8 cellular contexts compared by ENCODE assay signal in the genomic region with DNA sequence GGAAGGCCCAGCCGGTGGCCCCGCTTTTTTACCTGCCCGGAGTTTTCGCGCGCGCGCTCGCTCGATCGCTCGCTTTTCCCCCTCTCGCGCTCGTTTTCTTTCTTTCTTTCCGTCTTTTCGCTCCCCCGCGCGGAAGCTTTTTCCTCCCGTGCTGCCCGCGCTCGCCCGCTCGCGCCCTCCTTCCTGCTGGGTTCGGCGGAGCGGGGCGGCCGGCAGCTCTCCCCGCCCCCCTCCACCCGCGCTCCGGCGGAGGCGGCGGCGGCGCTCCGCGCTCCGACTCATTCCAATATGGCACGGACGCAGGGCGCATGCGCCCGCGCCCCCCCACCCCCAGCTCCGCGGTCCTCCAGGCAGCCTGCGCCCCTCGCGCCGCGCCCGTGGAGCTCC. TPM values are rescaled to one million over a fixed set of nuclear protein-coding genes. Genes with fewer than 3 reads are reported as not detected.
A peak's percentile ranks its signal among the peaks of the same experiment; 100 is the strongest.
DNase-seq lines count a peak whose midpoint lies in the region; ATAC-seq lines count a peak whose summit lies in the region.

A gene with protein sequence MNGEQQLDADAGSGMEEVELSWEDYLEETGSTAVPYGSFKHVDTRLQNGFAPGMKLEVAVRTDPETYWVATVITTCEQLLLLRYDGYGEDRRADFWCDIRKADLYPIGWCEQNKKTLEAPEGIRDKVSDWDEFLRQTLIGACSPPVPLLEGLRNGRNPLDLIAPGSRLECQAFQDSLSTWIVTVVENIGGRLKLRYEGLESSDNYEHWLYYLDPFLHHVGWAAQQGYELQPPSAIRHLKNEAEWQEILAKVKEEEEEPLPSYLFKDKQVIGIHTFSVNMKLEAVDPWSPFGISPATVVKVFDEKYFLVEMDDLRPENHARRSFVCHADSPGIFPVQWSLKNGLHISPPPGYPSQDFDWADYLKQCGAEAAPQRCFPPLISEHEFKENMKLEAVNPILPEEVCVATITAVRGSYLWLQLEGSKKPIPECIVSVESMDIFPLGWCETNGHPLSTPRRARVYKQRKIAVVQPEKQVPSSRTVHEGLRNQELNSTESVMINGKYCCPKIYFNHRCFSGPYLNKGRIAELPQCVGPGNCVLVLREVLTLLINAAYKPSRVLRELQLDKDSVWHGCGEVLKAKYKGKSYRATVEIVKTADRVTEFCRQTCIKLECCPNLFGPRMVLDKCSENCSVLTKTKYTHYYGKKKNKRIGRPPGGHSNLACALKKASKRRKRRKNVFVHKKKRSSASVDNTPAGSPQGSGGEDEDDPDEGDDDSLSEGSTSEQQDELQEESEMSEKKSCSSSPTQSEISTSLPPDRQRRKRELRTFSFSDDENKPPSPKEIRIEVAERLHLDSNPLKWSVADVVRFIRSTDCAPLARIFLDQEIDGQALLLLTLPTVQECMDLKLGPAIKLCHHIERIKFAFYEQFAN (minus strand): TSS at position 290 of the 387 bp plus-strand sequence. CDS start 76,945 bp downstream, outside the sequence.

- H3K9me3 ChIP-seq in muscle layer of duodenum (ENCODE audit: control insufficient read depth in 1 of 2, low read length in 2 of 2) = no peaks in the 10 kb centered on the region

- peak within 1 kb of the TSS; percentile 79 for H3K4me3 ChIP-seq in muscle layer of duodenum (ENCODE audit: low read depth in 1 of 2, low read length in 2 of 2)

- no peaks in the 10 kb centered on the region for H3K36me3 ChIP-seq in muscle layer of duodenum (ENCODE audit: control insufficient read depth in 1 of 2, insufficient read depth in 2 of 2, low read length in 2 of 2)

- H3K27me3 ChIP-seq in muscle layer of duodenum (ENCODE audit: low read depth, low read length) = no peaks in the 10 kb centered on the region

- peaks cover 0 to 10% of the 10 kb centered on the region in 2 donors for H3K4me1 ChIP-seq in muscle layer of duodenum (ENCODE audit: control insufficient read depth in 1 of 2, insufficient read depth in 2 of 2, low read length in 2 of 2)

- peak within 1 kb of the TSS; percentile 76 for H3K27ac ChIP-seq in muscle layer of duodenum (ENCODE audit: low read length)

- ATAC-seq in HG02973 (IDR thresholded peaks at IDR 0.05; ENCODE audit: unreplicated experiment) (peak; percentile 41), esophagus mucosa (peak; percentile 70)

- DNase-seq in activated CD8-positive, alpha-beta memory T cell treated with anti-CD3 and anti-CD28 coated beads for 1 hour (ENCODE audit: extremely low read depth in 1 of 2, low read depth in 1 of 2) = peak; percentile 20 to 69
- no peak for DNase-seq in activated CD8-positive, alpha-beta memory T cell treated with anti-CD3 and anti-CD28 coated beads for 24 hours
- DNase-seq in NCI-H82 (lab: John Stamatoyannopoulos, UW) (peak; percentile 82), activated T-cell treated with anti-CD3 and anti-CD28 coated beads for 48 hours (ENCODE audit: low read depth) (peak; percentile 75)
- peak; percentile 38 for DNase-seq in stimulated activated CD8-positive, alpha-beta memory T cell treated with anti-CD3 and anti-CD28 coated beads, Interleukin-7, amount 100 ng/mL, for 24 hours (ENCODE audit: low read depth)

RNA-seq across cellular contexts. Expression of the gene that starts here (rescaled TPM):
- 5.8 TPM for total RNA-seq in esophagus mucosa
